21 cellular contexts compared by ENCODE assay signal in genomic region chr4:60721680-60722079, GRCh38.
DNase-seq lines count a peak whose midpoint lies in the region; ATAC-seq and TF ChIP-seq lines count a peak whose summit lies in the region.
"Had no signal": no experiment of that assay in that cellular context is flagged by ENCODE, and none has a peak within 500 bp of the region (broad histone marks: within the 10 kb centered on the region; RNA-seq: fewer than 3 reads in every experiment).

No MANE protein-coding gene starts in this region.

- dilution Hi-C loops in IMR-90 (cut with HindIII; ENCODE audit: low sequenced_read_pairs, unreplicated experiment), result no loop called here

- H4K5ac ChIP-seq in IMR-90 (ENCODE audit: low read depth, low read length), result peak overlapping the region; percentile 75

- H3K56ac ChIP-seq in IMR-90 (ENCODE audit: extremely low read depth, insufficient read depth, low read length), result 0 out of 2 replicates have a peak overlapping the region, but pooled peaks have one; percentile 52

- peak overlapping the region; percentile 94 for H3K18ac ChIP-seq in IMR-90 (ENCODE audit: low read depth, low read length)

- no peaks in the 10 kb centered on the region for H3K9me1 ChIP-seq in IMR-90 (ENCODE audit: insufficient read depth, low read length)

- peak overlapping the region; percentile 95 for H2BK5ac ChIP-seq in IMR-90 (ENCODE audit: low read depth, low read length, poor library complexity, severe bottlenecking)

- CTCF ChIA-PET in IMR-90 (lab: Yijun Ruan, JAX), result no interaction called here

- H2AK9ac ChIP-seq in IMR-90 (replicated peaks; ENCODE audit: low read depth, low read length, poor library complexity), result no peak overlapping the region

- intact Hi-C loops in IMR-90 (cut with micrococcal nuclease), result no loop called here
- intact Hi-C loops in stomach (cut with DNase I; ENCODE audit: low total_unique reads), result no loop called here

- H3K27ac ChIP-seq in IMR-90 (ENCODE audit: insufficient read depth, low read length) (peak overlapping the region; percentile 57; the same call in 1 of the 2 replicates), stomach (no peak overlapping the region)
- H3K27ac ChIP-seq: BLaER1 treated with 17β-estradiol and CSF1 and Interleukin-3, amounts not matched to agents 10 nM and 100 nM had no signal

- H2AK5ac ChIP-seq in IMR-90 (ENCODE audit: low read depth, low read length), result no peak overlapping the region

- POLR2A ChIA-PET in IMR-90 (lab: Charles Lee; ENCODE audit: unreplicated experiment), result no interaction called here

- peak overlapping the region; percentile 75 to 86; a peak in 3 of 4 replicates for H4K8ac ChIP-seq in IMR-90 (ENCODE audit: low read depth in 2 of 2, low read length in 2 of 2)

- peak overlapping the region; percentile 37; the same call in 1 of the 2 replicates for H3K14ac ChIP-seq in IMR-90 (replicated peaks; ENCODE audit: low read depth, low read length)

- no TSS peak for BruUV-seq in IMR-90 (replicated peaks; lab: Mats Ljungman, UMichigan)

- H3K36me3 ChIP-seq in IMR-90 (ENCODE audit: control insufficient read depth, insufficient read depth, low read length) (no peaks in the 10 kb centered on the region), stomach (no peaks in the 10 kb centered on the region)
- H3K36me3 ChIP-seq: BLaER1 treated with 17β-estradiol and CSF1 and Interleukin-3, amounts not matched to agents 10 nM and 100 nM had no signal

- no peak for TF ChIP-seq RAD21 in IMR-90 (IDR thresholded peaks at IDR 0.05; ENCODE audit: low read length)

- H3K4me3 ChIP-seq in IMR-90 (ENCODE audit: insufficient read depth, low read depth, low read length), result no peak overlapping the region
- no peak overlapping the region for H3K4me3 ChIP-seq in fibroblast of villous mesenchyme (ENCODE audit: low read depth, low read length)
- no peak overlapping the region for H3K4me3 ChIP-seq in stomach
- H3K4me3 ChIP-seq: BLaER1 treated with 17β-estradiol and CSF1 and Interleukin-3, amounts not matched to agents 10 nM and 100 nM had no signal

- H3K79me1 ChIP-seq in IMR-90 (ENCODE audit: low read depth in 1 of 2, low read length in 2 of 2), result no peaks in the 10 kb centered on the region

- H4K20me1 ChIP-seq in IMR-90 (ENCODE audit: insufficient read depth, low read length), result no peaks in the 10 kb centered on the region
- H4K20me1 ChIP-seq: BLaER1 treated with 17β-estradiol and CSF1 and Interleukin-3, amounts not matched to agents 10 nM and 100 nM had no signal

- TF ChIP-seq CTCF in IMR-90 (conservative IDR thresholded peaks at IDR 0.05; ENCODE audit: low read depth, low read length) (no peak), fibroblast of villous mesenchyme (IDR thresholded peaks at IDR 0.05; ENCODE audit: insufficient read depth, low read depth, low read length) (no peak), stomach (IDR thresholded peaks at IDR 0.05) (no peak)

- DNase-seq in Caki2 (ENCODE audit: low read depth), result peak; percentile 33
- DNase-seq in IMR-90, result no peak
- DNase-seq in fibroblast of villous mesenchyme (ENCODE audit: low read depth), result peak; percentile 44
- DNase-seq in pons (ENCODE audit: low spot score), result peak; percentile 4
- DNase-seq in anterior cingulate cortex (lab: John Stamatoyannopoulos, UW), result no peak
- no peak for DNase-seq in stomach
- DNase-seq in activated CD4-positive, alpha-beta T cell treated with anti-CD3 and anti-CD28 coated beads, Interleukin-2, amount 50 U/mL, for 48 hours, result no peak
- DNase-seq: ACHN; Calu3; CD4-positive, alpha-beta memory T cell; DMS153; Karpas-422; MV-4-11; NCI-H1105 treated with DMSO at 0.1 percent for 48 hours; NCI-H2081; NCI-H2171; NCI-H526; RPMI8226; SHP77 treated with DMSO at 0.1 percent for 48 hours had no signal

- TF ChIP-seq EP300 in stomach (IDR thresholded peaks at IDR 0.05), result no peak

- H3K27me3 ChIP-seq in IMR-90 (ENCODE audit: control insufficient read depth, insufficient read depth, low read length), result no peaks in the 10 kb centered on the region
- H3K27me3 ChIP-seq in stomach, result no peaks in the 10 kb centered on the region
- H3K27me3 ChIP-seq: BLaER1 treated with 17β-estradiol and CSF1 and Interleukin-3, amounts not matched to agents 10 nM and 100 nM had no signal

- in situ Hi-C loops in Caki2 (cut with HindIII; ENCODE audit: low pct_unique_long_range_greater_than_20kb, low sequenced_read_pairs), result no loop called here
- in situ Hi-C loops in IMR-90 (cut with MboI; ENCODE audit: low sequenced_read_pairs), result no loop called here

- WGBS in IMR-90 (ENCODE audit: extremely low coverage in 2 of 2, insufficient read length in 1 of 2), 2 experiments, result no CpG with 5 or more reads among the region's 1 CpG
- 10 to 32% (median 30%) methylated on average over 1 of the region's 1 CpG for WGBS in stomach, 5 donors

- H2AFZ ChIP-seq in IMR-90 (replicated peaks; ENCODE audit: low read length, poor library complexity), result no peak overlapping the region

- H2BK15ac ChIP-seq in IMR-90 (ENCODE audit: low read depth, low read length), result peak overlapping the region; percentile 91; the same call in 2 of the 3 replicates

- peak overlapping the region; percentile 64; the same call in 1 of the 2 replicates for H3K4ac ChIP-seq in IMR-90 (ENCODE audit: low read depth, low read length)

- H3K4me1 ChIP-seq in IMR-90 (ENCODE audit: control insufficient read depth, insufficient read depth, low read length) (peaks cover 14% of the 10 kb centered on the region), stomach (no peaks in the 10 kb centered on the region)
- H3K4me1 ChIP-seq: BLaER1 treated with 17β-estradiol and CSF1 and Interleukin-3, amounts not matched to agents 10 nM and 100 nM had no signal

- peak overlapping the region; percentile 79 for H2BK120ac ChIP-seq in IMR-90 (ENCODE audit: low read depth, low read length)

- H2BK20ac ChIP-seq in IMR-90 (ENCODE audit: low read depth, low read length), result peak overlapping the region; percentile 85

- peak overlapping the region; percentile 66; the same call in 1 of the 2 replicates for H4K91ac ChIP-seq in IMR-90 (ENCODE audit: insufficient read depth, low read depth, low read length)

- TF ChIP-seq POLR2A in IMR-90 (IDR thresholded peaks at IDR 0.05; ENCODE audit: low read depth, low read length) (no peak), stomach (IDR thresholded peaks at IDR 0.05) (no peak)

- no peak for ATAC-seq in IMR-90 (ENCODE audit: low read depth)
- ATAC-seq: HCT116 had no signal

- H3K9ac ChIP-seq in IMR-90 (ENCODE audit: low read depth, low read length), result peak overlapping the region; percentile 36; the same call in 1 of the 2 replicates
- H3K9ac ChIP-seq: BLaER1 treated with 17β-estradiol and CSF1 and Interleukin-3, amounts not matched to agents 10 nM and 100 nM had no signal

- peak overlapping the region; percentile 44; the same call in 1 of the 2 replicates for H3K4me2 ChIP-seq in IMR-90 (ENCODE audit: low read depth, low read length)
- H3K4me2 ChIP-seq: BLaER1 treated with 17β-estradiol and CSF1 and Interleukin-3, amounts not matched to agents 10 nM and 100 nM had no signal

- no peak overlapping the region for H3K23ac ChIP-seq in IMR-90 (ENCODE audit: low read depth, low read length)

- no peaks in the 10 kb centered on the region for H3K9me3 ChIP-seq in IMR-90 (ENCODE audit: control insufficient read depth, insufficient read depth, low read length)
- H3K9me3 ChIP-seq in stomach, result peaks cover 0 to 5% (median 0%) of the 10 kb centered on the region in 4 donors
- H3K9me3 ChIP-seq: BLaER1 treated with 17β-estradiol and CSF1 and Interleukin-3, amounts not matched to agents 10 nM and 100 nM had no signal

TF ChIP-seq in IMR-90, 13 proteins besides CTCF, POLR2A, EP300 and RAD21:
- TF ChIP-seq FOS (IDR thresholded peaks at IDR 0.05; ENCODE audit: low read depth, low read length), result no peak
- no peak for TF ChIP-seq RCOR1 (IDR thresholded peaks at IDR 0.05; ENCODE audit: insufficient replicate concordance, low read length)
- TF ChIP-seq MAFK (IDR thresholded peaks at IDR 0.05; ENCODE audit: low read depth, low read length), result no peak
- no peak for TF ChIP-seq ELK1 (IDR thresholded peaks at IDR 0.05; ENCODE audit: borderline replicate concordance, low read depth, low read length)
- no peak for TF ChIP-seq CHD1 (IDR thresholded peaks at IDR 0.05; ENCODE audit: low read depth, low read length)
- TF ChIP-seq USF2 (IDR thresholded peaks at IDR 0.05; ENCODE audit: low read depth, low read length), result no peak
- no peak for TF ChIP-seq RFX5 (IDR thresholded peaks at IDR 0.05; ENCODE audit: low read depth, low read length)
- no peak for TF ChIP-seq SMC3 (IDR thresholded peaks at IDR 0.05; ENCODE audit: low read depth, low read length)
- no peak for TF ChIP-seq MXI1 (IDR thresholded peaks at IDR 0.05; ENCODE audit: borderline replicate concordance, low read depth, low read length)
- TF ChIP-seq NFE2L2 (IDR thresholded peaks at IDR 0.05; ENCODE audit: low read depth, low read length), result no peak
- TF ChIP-seq BHLHE40 (IDR thresholded peaks at IDR 0.05; ENCODE audit: low read depth, low read length), result no peak
- TF ChIP-seq CEBPB (IDR thresholded peaks at IDR 0.05; ENCODE audit: low read depth, low read length), result no peak
- no peak for TF ChIP-seq MAZ (IDR thresholded peaks at IDR 0.05; ENCODE audit: borderline replicate concordance, low read depth, low read length)

Comparison
In these comparisons a context has a peak if more than half of its experiments do, and no peak if none do; other contexts are left out.
1. DNase-seq: peak in Caki2 (single experiment), fibroblast of villous mesenchyme (single experiment) and pons (single experiment); none in IMR-90 (single experiment), anterior cingulate cortex (0 of 58), stomach (single experiment) and activated CD4-positive, alpha-beta T cell treated with anti-CD3 and anti-CD28 coated beads, Interleukin-2, amount 50 U/mL, for 48 hours (0 of 2).